In genomic region chr18:12543697-12544096, GRCh38 we compare ENCODE assay signal across 22 cellular contexts.
A peak's percentile ranks its signal among the peaks of the same experiment; 100 is the strongest.
DNase-seq lines count a peak whose midpoint lies in the region; ATAC-seq and TF ChIP-seq lines count a peak whose summit lies in the region.
"Had no signal": no experiment of that assay in that cellular context is flagged by ENCODE, and none has a peak within 500 bp of the region (broad histone marks: within the 10 kb centered on the region; RNA-seq: fewer than 3 reads in every experiment).

No MANE protein-coding gene starts in this region.

- ATAC-seq in GM18498 (IDR thresholded peaks at IDR 0.05; ENCODE audit: unreplicated experiment) = no peak
- ATAC-seq: HCT116; left ventricle myocardium superior; naive thymus-derived CD8-positive, alpha-beta T cell; Right ventricle myocardium inferior; upper lobe of right lung had no signal

- DNase-seq in AG09309 (ENCODE audit: low read depth) (peak; percentile 17), astrocyte of the spinal cord (ENCODE audit: low read depth, low spot score) (peak; percentile 41), glomerular visceral epithelial cell (ENCODE audit: extremely low spot score) (peak; percentile 14), GM03348 (ENCODE audit: low spot score) (no peak), NCI-H345 treated with DMSO at 0.1 percent for 48 hours (lab: John Stamatoyannopoulos, UW; ENCODE audit: unreplicated experiment) (no peak)
- peak; percentile 23 for DNase-seq in Jurkat, Clone E6-1 (ENCODE audit: low read depth, low spot score)
- no peak for DNase-seq in activated CD4-positive, CD25-positive, alpha-beta regulatory T cell (lab: John Stamatoyannopoulos, UW)
- DNase-seq: ACHN; effector CD4-positive, alpha-beta T cell; KBM-7; left ventricle myocardium superior; naive thymus-derived CD8-positive, alpha-beta T cell; NCI-H2029; NCI-H345; OCI-M1; substantia nigra; upper lobe of right lung had no signal

- in situ Hi-C loops in astrocyte of the spinal cord (cut with HindIII; ENCODE audit: low sequenced_read_pairs) = no loop called here

- TF ChIP-seq CTCF in AG09309 (IDR thresholded peaks at IDR 0.05; ENCODE audit: control insufficient read depth, insufficient read depth, low read depth, low read length, missing control alignments) (no peak), astrocyte of the spinal cord (IDR thresholded peaks at IDR 0.05; ENCODE audit: low read depth, low read length) (no peak)

- H3K4me3 ChIP-seq in AG09309 (ENCODE audit: control insufficient read depth, low read depth, low read length) (no peak overlapping the region), astrocyte of the spinal cord (ENCODE audit: low read depth, low read length) (no peak overlapping the region)
- no peak overlapping the region for H3K4me3 ChIP-seq in Jurkat, Clone E6-1 (ENCODE audit: low read length)
- H3K4me3 ChIP-seq: BLaER1, skin epidermis, upper lobe of right lung had no signal

Comparison
In these comparisons a context has a peak if more than half of its experiments do, and no peak if none do; other contexts are left out.
1. DNase-seq: peak in AG09309 (single experiment), Jurkat, Clone E6-1 (single experiment), astrocyte of the spinal cord (single experiment) and glomerular visceral epithelial cell (single experiment); none in GM03348 (single experiment), NCI-H345 treated with DMSO at 0.1 percent for 48 hours (single experiment) and activated CD4-positive, CD25-positive, alpha-beta regulatory T cell (0 of 4).